Comparison of ENCODE assay signal across 12 cellular contexts in genomic region chr22:30238661-30239420, GRCh38. TPM values are rescaled to one million over a fixed set of nuclear protein-coding genes. Genes with fewer than 3 reads are reported as not detected.
DNase-seq lines count a peak whose midpoint lies in the region; ATAC-seq and TF ChIP-seq lines count a peak whose summit lies in the region.
"Had no signal": no experiment of that assay in that cellular context is flagged by ENCODE, and none has a peak within 500 bp of the region (broad histone marks: within the 10 kb centered on the region; RNA-seq: fewer than 3 reads in every experiment).

No MANE protein-coding gene starts in this region.

- H3K27ac ChIP-seq in AG04450 (ENCODE audit: low read depth, low read length) = peak overlapping the region; percentile 80
- peak overlapping the region; percentile 31 for H3K27ac ChIP-seq in lower lobe of right lung
- H3K27ac ChIP-seq: gastrocnemius medialis had no signal

- in situ Hi-C loops in GM13976 (cut with MboI; ENCODE audit: low sequenced_read_pairs, unreplicated experiment) = no loop called here

- H3K36me3 ChIP-seq in lower lobe of right lung = no peaks in the 10 kb centered on the region
- H3K36me3 ChIP-seq: gastrocnemius medialis had no signal

- DNase-seq in AG04450 (ENCODE audit: low read depth, low spot score) (peak; percentile 65), HK-2 (ENCODE audit: unreplicated experiment) (peak; percentile 89), astrocyte of the hippocampus (ENCODE audit: low read depth, low spot score) (peak; percentile 89), lower lobe of right lung (no peak), GM13976 (ENCODE audit: low spot score) (no peak), NCI-H510A (lab: John Stamatoyannopoulos, UW) (no peak), NCI-H2081 treated with DMSO at 0.1 percent for 48 hours (lab: John Stamatoyannopoulos, UW) (no peak), COR-L47 (lab: John Stamatoyannopoulos, UW) (no peak)
- DNase-seq: amniotic stem cell, gastrocnemius medialis, NCI-H187, T-helper 9 cell had no signal

- POLR2A ChIA-PET in AG04450 (lab: Yijun Ruan, JAX) = interaction anchor here (0.6 to 2.8 kb wide), 5 partner anchors 17 to 641 kb away, joined by 3 to 14 read pairs (median 3); no protein-coding TSS in a partner anchor

- H3K4me3 ChIP-seq in AG04450 (ENCODE audit: low read depth, low read length) = no peak overlapping the region
- no peak overlapping the region for H3K4me3 ChIP-seq in lower lobe of right lung
- H3K4me3 ChIP-seq: gastrocnemius medialis had no signal

- TF ChIP-seq CTCF in AG04450 (IDR thresholded peaks at IDR 0.05; ENCODE audit: low read depth, low read length) (no peak), lower lobe of right lung (IDR thresholded peaks at IDR 0.05) (no peak), GM13976 (IDR thresholded peaks at IDR 0.05; ENCODE audit: borderline replicate concordance, control extremely low read depth, extremely low read depth, insufficient read depth, missing control alignments) (no peak)

- peak; percentile 61 for ATAC-seq in lower lobe of right lung
- ATAC-seq: gastrocnemius medialis had no signal

- H3K4me1 ChIP-seq in lower lobe of right lung = peaks cover 21% of the 10 kb centered on the region
- H3K4me1 ChIP-seq: gastrocnemius medialis had no signal

- CTCF ChIA-PET in AG04450 (lab: Charles Lee) = interaction anchor here (0.6 to 2.6 kb wide), 4 partner anchors 10 to 150 kb away, joined by 3 to 12 read pairs (median 4); no protein-coding TSS in a partner anchor

- no peaks in the 10 kb centered on the region for H3K27me3 ChIP-seq in AG04450 (ENCODE audit: control insufficient read depth, insufficient read depth, low read length)
- no peaks in the 10 kb centered on the region for H3K27me3 ChIP-seq in lower lobe of right lung (ENCODE audit: low read depth)

- H3K9me3 ChIP-seq in AG04450 (ENCODE audit: control insufficient read depth, insufficient read depth, low read length) (peaks cover 10% of the 10 kb centered on the region; the same call in 1 of the 2 replicates), lower lobe of right lung (no peaks in the 10 kb centered on the region)
- H3K9me3 ChIP-seq: gastrocnemius medialis had no signal

- intact Hi-C loops in lower lobe of right lung (cut with DNase I) = no loop called here

RNA-seq across cellular contexts. Expression of gene LIF, which starts 7.7 kb away (rescaled TPM):
- 53.9 and 121 TPM in 2 replicates for polyA plus RNA-seq in AG04450 (2011; rRNA removed)
- polyA minus RNA-seq in AG04450 (2011; rRNA and poly(A)+ RNA removed) = 165 and 320 TPM in 2 replicates
- 3.1 TPM for total RNA-seq in lower lobe of right lung
- total RNA-seq: gastrocnemius medialis had no signal

RNA-seq across cellular contexts. Expression of gene OSM, which starts 27.8 kb away (rescaled TPM):
- polyA plus RNA-seq in AG04450 (2011; rRNA removed) = not detected in 2 replicates
- polyA minus RNA-seq in AG04450 (2011; rRNA and poly(A)+ RNA removed) = not detected in 2 replicates
- 1.1 TPM for total RNA-seq in lower lobe of right lung

RNA-seq across cellular contexts. Expression of gene CASTOR1, which starts 50.5 kb away (rescaled TPM):
- 12.0 and 15.3 TPM in 2 replicates for polyA plus RNA-seq in AG04450 (2011; rRNA removed)
- 5.9 and 7.2 TPM in 2 replicates for polyA minus RNA-seq in AG04450 (2011; rRNA and poly(A)+ RNA removed)
- total RNA-seq in lower lobe of right lung = 16.2 TPM

Comparison
In these comparisons a context has a peak if more than half of its experiments do, and no peak if none do; other contexts are left out.
1. DNase-seq: peak in AG04450 (single experiment), HK-2 (single experiment) and astrocyte of the hippocampus (single experiment); none in lower lobe of right lung (single experiment), GM13976 (single experiment), NCI-H510A (single experiment), NCI-H2081 treated with DMSO at 0.1 percent for 48 hours (single experiment) and COR-L47 (single experiment).